Comparison of ENCODE assay signal across 8 cellular contexts in genomic region chr12:22625671-22626251, GRCh38. TPM values are rescaled to one million over a fixed set of nuclear protein-coding genes. Genes with fewer than 3 reads are reported as not detected.
DNase-seq lines count a peak whose midpoint lies in the region; ATAC-seq, FAIRE-seq and TF ChIP-seq lines count a peak whose summit lies in the region.

No MANE protein-coding gene starts in this region.

- peak; percentile 66 for DNase-seq in ELR (ENCODE audit: low read depth)
- peak; percentile 43 for DNase-seq in HTR-8/SVneo (ENCODE audit: insufficient read length, low spot score)
- peak; percentile 70 for DNase-seq in SK-N-DZ (ENCODE audit: low spot score)
- peak in 1 of 2 donors; percentile 40 for DNase-seq in breast epithelium (ENCODE audit: low spot score in 2 of 2)
- peak; percentile 61 for DNase-seq in iPS-NIHi11 (ENCODE audit: low spot score)
- DNase-seq in D721Med (ENCODE audit: insufficient read length, low spot score) = no peak

- no peaks in the 10 kb centered on the region for H3K36me3 ChIP-seq in breast epithelium

- no peaks in the 10 kb centered on the region for H3K4me1 ChIP-seq in breast epithelium

- peak; percentile 52 for ATAC-seq in GM21528 (IDR thresholded peaks at IDR 0.05; ENCODE audit: low FRiP score, unreplicated experiment)

- H3K27ac ChIP-seq in breast epithelium = peak overlapping the region; percentile 98 to 100
- H3K27ac ChIP-seq in skin epidermis = peak overlapping the region; percentile 85 to 100 (median 97)

- intact Hi-C loops in breast epithelium (cut with DNase I; ENCODE audit: low total_unique reads) = no loop called here

- TF ChIP-seq CTCF in breast epithelium (IDR thresholded peaks at IDR 0.05) (no peak), D721Med (IDR thresholded peaks at IDR 0.05; ENCODE audit: insufficient read depth, missing control alignments) (no peak)

- no peaks in the 10 kb centered on the region for H3K9me3 ChIP-seq in breast epithelium

- H3K4me3 ChIP-seq in breast epithelium = peak overlapping the region; percentile 87 to 97 (median 89)
- peak overlapping the region; percentile 62 to 99 (median 82) for H3K4me3 ChIP-seq in skin epidermis

- no peaks in the 10 kb centered on the region for H3K27me3 ChIP-seq in breast epithelium

- FAIRE-seq in HTR-8/SVneo (lab: Jason Lieb, UNC) = no peak
- FAIRE-seq in D721Med (lab: Jason Lieb, UNC) = no peak

- no peak for TF ChIP-seq POLR2A in breast epithelium (IDR thresholded peaks at IDR 0.05)

RNA-seq across cellular contexts. Expression of gene ETNK1, which starts 0.8 kb away (rescaled TPM):
- polyA plus RNA-seq in SK-N-DZ (2014; cell fraction: cytosol; rRNA removed) = 38.4 and 39.3 TPM in 2 replicates
- polyA plus RNA-seq in SK-N-DZ (2014; cell fraction: nucleus; rRNA removed) = 71.3 and 77.6 TPM in 2 replicates
- total RNA-seq in breast epithelium = 10 to 100 TPM; 26.2 to 67.0 (median 44.6) TPM
